8 cellular contexts compared by ENCODE assay signal in genomic region chr3:150721285-150722130, GRCh38. TPM values are rescaled to one million over a fixed set of nuclear protein-coding genes. Genes with fewer than 3 reads are reported as not detected.
DNase-seq lines count a peak whose midpoint lies in the region; ATAC-seq and TF ChIP-seq lines count a peak whose summit lies in the region.

No MANE protein-coding gene starts in this region.

- POLR2A ChIA-PET in activated CD8-positive, alpha-beta T cell treated with anti-CD3 and anti-CD28 coated beads, Interleukin-2, amount 10 ng/mL, durations not matched to agents 7 days and 5 days (lab: Charles Lee) = interaction anchor here (0.9 to 3.4 kb wide), 2 partner anchors 22 to 41 kb away, joined by 3 to 30 read pairs; partner anchors contain the start of gene SIAH2

- intact Hi-C loops in heart right ventricle (cut with DNase I) = loop anchor here (1.0 to 10.0 kb wide), 17 partner anchors 41 to 426 kb away; partner anchors contain the start of genes SIAH2 (in 3 of the 10) and MED12L (in 1 of the 10)

- no peaks in the 10 kb centered on the region for H3K27me3 ChIP-seq in BE2C
- no peaks in the 10 kb centered on the region for H3K27me3 ChIP-seq in heart right ventricle

- CTCF ChIA-PET in activated CD8-positive, alpha-beta T cell treated with anti-CD3 and anti-CD28 coated beads, Interleukin-2, amount 10 ng/mL, durations not matched to agents 7 days and 5 days (lab: Charles Lee) = interaction anchor here (0.5 to 5.7 kb wide), 31 partner anchors 8 to 534 kb away, joined by 3 to 87 read pairs (median 4); partner anchors contain the start of genes ERICH6, SELENOT and SIAH2

- no peak overlapping the region for H3K27ac Mint-ChIP-seq in activated CD8-positive, alpha-beta T cell treated with anti-CD3 and anti-CD28 coated beads, Interleukin-2, amount 10 ng/mL, durations not matched to agents 7 days and 5 days

- H3K36me3 Mint-ChIP-seq in activated CD8-positive, alpha-beta T cell treated with anti-CD3 and anti-CD28 coated beads, Interleukin-2, amount 10 ng/mL, durations not matched to agents 7 days and 5 days (ENCODE audit: low read depth) = no peaks in the 10 kb centered on the region

- H3K27me3 Mint-ChIP-seq in activated CD8-positive, alpha-beta T cell treated with anti-CD3 and anti-CD28 coated beads, Interleukin-2, amount 10 ng/mL, durations not matched to agents 7 days and 5 days (ENCODE audit: low read depth) = no peaks in the 10 kb centered on the region

- DNase-seq in BE2C (no peak), NCI-H226 (peak; percentile 29), heart right ventricle (no peak), retinal pigment epithelial cell (ENCODE audit: low read depth) (no peak)
- no peak for DNase-seq in activated CD8-positive, alpha-beta T cell treated with anti-CD3 and anti-CD28 coated beads, Interleukin-2, amount 10 ng/mL, durations not matched to agents 7 days and 5 days
- DNase-seq in stimulated activated CD4-positive, alpha-beta T cell treated with anti-CD3 and anti-CD28 coated beads, Interleukin-4, amount 100 ng/mL, for 24 hours = no peak

- no peak overlapping the region for H3K27ac ChIP-seq in heart right ventricle

- ATAC-seq in GM18868 (IDR thresholded peaks at IDR 0.05; ENCODE audit: unreplicated experiment) (peak; percentile 81), HG03342 (IDR thresholded peaks at IDR 0.05; ENCODE audit: unreplicated experiment) (peak; percentile 85), heart right ventricle (peak in 7 of 8 donors; percentile 51 to 79 (median 73))
- ATAC-seq in activated CD8-positive, alpha-beta T cell treated with anti-CD3 and anti-CD28 coated beads, Interleukin-2, amount 10 ng/mL, durations not matched to agents 7 days and 5 days = peak; percentile 77

- H3K4me3 ChIP-seq in BE2C (ENCODE audit: low read depth, low read length) = peak overlapping the region; percentile 38
- no peak overlapping the region for H3K4me3 ChIP-seq in heart right ventricle
- H3K4me3 ChIP-seq in retinal pigment epithelial cell (ENCODE audit: low read length) = no peak overlapping the region

- H3K9me3 Mint-ChIP-seq in activated CD8-positive, alpha-beta T cell treated with anti-CD3 and anti-CD28 coated beads, Interleukin-2, amount 10 ng/mL, durations not matched to agents 7 days and 5 days (ENCODE audit: insufficient read depth) = no peaks in the 10 kb centered on the region

- H3K36me3 ChIP-seq in BE2C (no peaks in the 10 kb centered on the region), heart right ventricle (no peaks in the 10 kb centered on the region)

- H3K4me1 ChIP-seq in BE2C = peaks cover 2% of the 10 kb centered on the region; the same call in 1 of the 2 replicates
- peaks cover 0 to 8% (median 4%) of the 10 kb centered on the region in 9 donors for H3K4me1 ChIP-seq in heart right ventricle

- no peak overlapping the region for H3K4me3 Mint-ChIP-seq in activated CD8-positive, alpha-beta T cell treated with anti-CD3 and anti-CD28 coated beads, Interleukin-2, amount 10 ng/mL, durations not matched to agents 7 days and 5 days

- peak; percentile 81 for TF ChIP-seq CTCF in BE2C (IDR thresholded peaks at IDR 0.05; ENCODE audit: low read depth, low read length)
- peak; percentile 75 to 87 (median 83) for TF ChIP-seq CTCF in heart right ventricle (IDR thresholded peaks at IDR 0.05)
- peak; percentile 74 for TF ChIP-seq CTCF in retinal pigment epithelial cell (conservative IDR thresholded peaks at IDR 0.05; ENCODE audit: low read depth, low read length)

- WGBS in heart right ventricle, 2 donors = 16% methylated on average over 13 of the region's 13 CpGs

- H3K9me3 ChIP-seq in BE2C (no peaks in the 10 kb centered on the region), heart right ventricle (peaks cover 0 to 3% (median 0%) of the 10 kb centered on the region in 11 donors)

- H3K4me1 Mint-ChIP-seq in activated CD8-positive, alpha-beta T cell treated with anti-CD3 and anti-CD28 coated beads, Interleukin-2, amount 10 ng/mL, durations not matched to agents 7 days and 5 days (ENCODE audit: low read depth) = peaks cover 13% of the 10 kb centered on the region

RNA-seq across cellular contexts. Expression of gene ERICH6, which starts 17.8 kb away (rescaled TPM):
- not detected for polyA plus RNA-seq in BE2C (2012; ENCODE audit: insufficient read depth, insufficient read length, low read depth)
- total RNA-seq in activated CD8-positive, alpha-beta T cell treated with anti-CD3 and anti-CD28 coated beads, Interleukin-2, amount 10 ng/mL, durations not matched to agents 7 days and 5 days = under 1 TPM; 0.21 to 0.60 TPM
- total RNA-seq in heart right ventricle = under 1 TPM in 2 of 10 donors, not detected in 8; 0.20 to 0.56 TPM
- polyA plus RNA-seq in heart right ventricle = not detected

RNA-seq across cellular contexts. Expression of gene SIAH2, which starts 41.5 kb away (rescaled TPM):
- polyA plus RNA-seq in BE2C (2012; ENCODE audit: insufficient read depth, insufficient read length, low read depth) = 50.2 TPM
- total RNA-seq in activated CD8-positive, alpha-beta T cell treated with anti-CD3 and anti-CD28 coated beads, Interleukin-2, amount 10 ng/mL, durations not matched to agents 7 days and 5 days = 10 to 100 TPM; 31.5 to 32.3 TPM
- total RNA-seq in heart right ventricle = 10 to 100 TPM; 11.5 to 30.7 (median 20.8) TPM
- 10 to 100 TPM in 1 of 2 donors, 1 to 10 TPM in 1; 6.1 to 16.0 TPM for polyA plus RNA-seq in heart right ventricle
